25 cellular contexts compared by ENCODE assay signal in the genomic region with DNA sequence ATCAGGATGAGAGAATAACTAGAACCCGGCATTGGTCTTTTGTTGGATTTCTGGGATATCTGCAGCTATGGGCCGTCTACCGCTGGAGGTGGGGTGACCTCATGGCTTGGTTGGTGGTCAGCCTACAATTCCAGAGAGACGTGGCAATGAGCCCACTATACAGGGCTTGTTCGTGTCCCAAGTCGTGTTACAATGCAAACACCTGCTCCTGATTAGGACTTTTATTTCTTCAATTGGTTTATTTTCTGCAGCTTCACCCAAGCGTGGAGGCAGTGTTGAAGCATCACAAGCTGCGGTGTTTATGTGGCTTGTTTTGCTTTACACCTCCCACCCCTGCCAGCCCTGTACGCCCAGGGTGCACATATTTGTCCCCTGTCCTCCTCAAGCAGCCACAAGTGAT.
DNase-seq lines count a peak whose midpoint lies in the region; ATAC-seq and TF ChIP-seq lines count a peak whose summit lies in the region.
"Had no signal": no experiment of that assay in that cellular context is flagged by ENCODE, and none has a peak within 500 bp of the region (broad histone marks: within the 10 kb centered on the region; RNA-seq: fewer than 3 reads in every experiment).

No MANE protein-coding gene starts in this region.

- no peak overlapping the region for H3K4me3 ChIP-seq in spleen
- H3K4me3 ChIP-seq: Peyer's patch, SJCRH30, smooth muscle cell, uterus had no signal

- H3K9me3 ChIP-seq in spleen: no peaks in the 10 kb centered on the region
- H3K9me3 ChIP-seq: SJCRH30, uterus had no signal

- peaks cover 14 to 98% (median 76%) of the 10 kb centered on the region in 6 donors for H3K4me1 ChIP-seq in spleen

- H3K27ac ChIP-seq in spleen: peak overlapping the region in 7 of 8 donors; percentile 19 to 89 (median 81)
- H3K27ac ChIP-seq: Peyer's patch, SJCRH30 had no signal

- H3K36me3 ChIP-seq in spleen: no peaks in the 10 kb centered on the region
- H3K36me3 ChIP-seq: Peyer's patch, SJCRH30, uterus had no signal

- TF ChIP-seq POLR2A in spleen (IDR thresholded peaks at IDR 0.05): no peak

- WGBS in spleen, 5 donors: 53 to 72% (median 67%) methylated on average over 9 of the region's 9 CpGs

- H3K36me3 Mint-ChIP-seq in WTC11 (no peaks in the 10 kb centered on the region), T-cell (no peaks in the 10 kb centered on the region)
- H3K36me3 Mint-ChIP-seq: CD4-positive, CD25-positive, alpha-beta regulatory T cell; stimulated activated effector memory CD8-positive, alpha-beta T cell treated with anti-CD3 and anti-CD28 coated beads, Interleukin-12 subunit alpha, Interleukin-12 subunit beta, amount 100 ng/mL, for 72 hours had no signal

- 0 out of 2 replicates have a peak overlapping the region, but pooled peaks have one; percentile 35 for H3K27ac Mint-ChIP-seq in WTC11
- H3K27ac Mint-ChIP-seq in T-cell: no peak overlapping the region
- H3K27ac Mint-ChIP-seq: activated CD8-positive, alpha-beta T cell treated with anti-CD3 and anti-CD28 coated beads for 36 hours; CD4-positive, CD25-positive, alpha-beta regulatory T cell; dendritic cell treated with granulocyte-macrophage colony-stimulating factor and Interleukin-4, amounts not matched to agents 40 ng/mL and 50 ng/mL, for 4 days; stimulated activated effector memory CD8-positive, alpha-beta T cell treated with anti-CD3 and anti-CD28 coated beads, Interleukin-12 subunit alpha, Interleukin-12 subunit beta, amount 100 ng/mL, for 72 hours had no signal

- CTCF ChIA-PET in WTC11 (lab: Charles Lee): interaction anchor here (0.9 kb wide), 1 partner anchor 163 kb away, joined by 4 read pairs; no protein-coding TSS in a partner anchor
- CTCF ChIA-PET in T-cell (lab: Charles Lee): no interaction called here

- intact Hi-C loops in spleen (cut with DNase I; ENCODE audit: low total_unique reads): no loop called here

- H3K4me1 Mint-ChIP-seq in WTC11 (peaks cover 58% of the 10 kb centered on the region), T-cell (no peaks in the 10 kb centered on the region)
- H3K4me1 Mint-ChIP-seq: CD4-positive, CD25-positive, alpha-beta regulatory T cell; stimulated activated effector memory CD8-positive, alpha-beta T cell treated with anti-CD3 and anti-CD28 coated beads, Interleukin-12 subunit alpha, Interleukin-12 subunit beta, amount 100 ng/mL, for 72 hours had no signal

- H3K4me3 Mint-ChIP-seq in WTC11: no peak overlapping the region
- no peak overlapping the region for H3K4me3 Mint-ChIP-seq in T-cell
- H3K4me3 Mint-ChIP-seq: activated CD8-positive, alpha-beta T cell treated with anti-CD3 and anti-CD28 coated beads for 36 hours; CD4-positive, CD25-positive, alpha-beta regulatory T cell; dendritic cell treated with granulocyte-macrophage colony-stimulating factor and Interleukin-4, amounts not matched to agents 40 ng/mL and 50 ng/mL, for 4 days; stimulated activated effector memory CD8-positive, alpha-beta T cell treated with anti-CD3 and anti-CD28 coated beads, Interleukin-12 subunit alpha, Interleukin-12 subunit beta, amount 100 ng/mL, for 72 hours had no signal

- POLR2A ChIA-PET in WTC11 (lab: Charles Lee): no interaction called here
- POLR2A ChIA-PET in T-cell (lab: Charles Lee): no interaction called here

- ATAC-seq in WTC11 (no peak), T-cell (replicated peaks in 1 of 4) (no peak)
- ATAC-seq: activated CD8-positive, alpha-beta T cell treated with anti-CD3 and anti-CD28 coated beads for 36 hours; stimulated activated effector memory CD8-positive, alpha-beta T cell treated with anti-CD3 and anti-CD28 coated beads, Interleukin-12 subunit alpha, Interleukin-12 subunit beta, amount 100 ng/mL, for 72 hours had no signal

- peak; percentile 76 for DNase-seq in DMS79 (lab: John Stamatoyannopoulos, UW)
- no peak for DNase-seq in WTC11 (ENCODE audit: low spot score)
- peak; percentile 52 for DNase-seq in fibroblast of peridontal ligament (ENCODE audit: extremely low read depth)
- no peak for DNase-seq in spleen
- DNase-seq in DMS53 treated with DMSO at 0.1 percent for 48 hours (lab: John Stamatoyannopoulos, UW; ENCODE audit: unreplicated experiment): no peak
- DNase-seq in T-cell: no peak
- DNase-seq in activated effector memory CD4-positive, alpha-beta T cell treated with anti-CD3 and anti-CD28 coated beads, Interleukin-2, amount 50 U/mL, for 16 hours: no peak
- DNase-seq in activated CD4-positive, CD25-positive, alpha-beta regulatory T cell (lab: John Stamatoyannopoulos, UW): no peak
- DNase-seq: activated CD4-positive, alpha-beta T cell treated with anti-CD3 and anti-CD28 coated beads for 1 hour; activated CD8-positive, alpha-beta T cell treated with anti-CD3 and anti-CD28 coated beads for 36 hours; activated gamma-delta T cell; CD4-positive, CD25-positive, alpha-beta regulatory T cell; GDM1; kidney glomerular epithelial cell; mammary epithelial cell; NCI-H1417 treated with DMSO at 0.1 percent for 48 hours; NK-92 treated with Interleukin-12 subunit alpha and Interleukin-12 subunit beta, amount 100 ng/mL, for 24 hours; Peyer's patch; retina; SJCRH30; T-helper 1 cell; uterus had no signal

- H3K9me3 Mint-ChIP-seq in WTC11 (no peaks in the 10 kb centered on the region), T-cell (no peaks in the 10 kb centered on the region)
- H3K9me3 Mint-ChIP-seq: activated CD8-positive, alpha-beta T cell treated with anti-CD3 and anti-CD28 coated beads for 36 hours; CD4-positive, CD25-positive, alpha-beta regulatory T cell; dendritic cell treated with granulocyte-macrophage colony-stimulating factor and Interleukin-4, amounts not matched to agents 40 ng/mL and 50 ng/mL, for 4 days; stimulated activated effector memory CD8-positive, alpha-beta T cell treated with anti-CD3 and anti-CD28 coated beads, Interleukin-12 subunit alpha, Interleukin-12 subunit beta, amount 100 ng/mL, for 72 hours had no signal

- H3K27me3 Mint-ChIP-seq in WTC11 (ENCODE audit: low read depth) (no peaks in the 10 kb centered on the region), T-cell (peaks cover 0 to 5% of the 10 kb centered on the region in 2 donors)
- H3K27me3 Mint-ChIP-seq: activated CD8-positive, alpha-beta T cell treated with anti-CD3 and anti-CD28 coated beads for 36 hours; CD4-positive, CD25-positive, alpha-beta regulatory T cell had no signal

- no peaks in the 10 kb centered on the region for H3K27me3 ChIP-seq in spleen (replicated peaks in 1 of 7)
- H3K27me3 ChIP-seq: Peyer's patch, uterus had no signal

- no peak for TF ChIP-seq CTCF in WTC11 (IDR thresholded peaks at IDR 0.05)
- no peak for TF ChIP-seq CTCF in spleen (IDR thresholded peaks at IDR 0.05 in 8 of 11, conservative IDR thresholded peaks at IDR 0.05 in 3 of 11)

TF ChIP-seq in WTC11, 78 proteins besides CTCF, POLR2A, EP300 and RAD21:
- TF ChIP-seq NR2C2 (CRISPR knock-in tag; IDR thresholded peaks at IDR 0.05) (no peak), ZNF263 (CRISPR knock-in tag; IDR thresholded peaks at IDR 0.05; ENCODE audit: low read depth) (no peak), ZNF317 (CRISPR knock-in tag; IDR thresholded peaks at IDR 0.05; ENCODE audit: borderline replicate concordance, low read depth) (no peak), ZNF396 (CRISPR knock-in tag; IDR thresholded peaks at IDR 0.05; ENCODE audit: borderline replicate concordance) (no peak), ZNF671 (CRISPR knock-in tag; IDR thresholded peaks at IDR 0.05) (no peak), ZNF138 (CRISPR knock-in tag; conservative IDR thresholded peaks at IDR 0.05) (no peak)
- TF ChIP-seq, protein P1, sequence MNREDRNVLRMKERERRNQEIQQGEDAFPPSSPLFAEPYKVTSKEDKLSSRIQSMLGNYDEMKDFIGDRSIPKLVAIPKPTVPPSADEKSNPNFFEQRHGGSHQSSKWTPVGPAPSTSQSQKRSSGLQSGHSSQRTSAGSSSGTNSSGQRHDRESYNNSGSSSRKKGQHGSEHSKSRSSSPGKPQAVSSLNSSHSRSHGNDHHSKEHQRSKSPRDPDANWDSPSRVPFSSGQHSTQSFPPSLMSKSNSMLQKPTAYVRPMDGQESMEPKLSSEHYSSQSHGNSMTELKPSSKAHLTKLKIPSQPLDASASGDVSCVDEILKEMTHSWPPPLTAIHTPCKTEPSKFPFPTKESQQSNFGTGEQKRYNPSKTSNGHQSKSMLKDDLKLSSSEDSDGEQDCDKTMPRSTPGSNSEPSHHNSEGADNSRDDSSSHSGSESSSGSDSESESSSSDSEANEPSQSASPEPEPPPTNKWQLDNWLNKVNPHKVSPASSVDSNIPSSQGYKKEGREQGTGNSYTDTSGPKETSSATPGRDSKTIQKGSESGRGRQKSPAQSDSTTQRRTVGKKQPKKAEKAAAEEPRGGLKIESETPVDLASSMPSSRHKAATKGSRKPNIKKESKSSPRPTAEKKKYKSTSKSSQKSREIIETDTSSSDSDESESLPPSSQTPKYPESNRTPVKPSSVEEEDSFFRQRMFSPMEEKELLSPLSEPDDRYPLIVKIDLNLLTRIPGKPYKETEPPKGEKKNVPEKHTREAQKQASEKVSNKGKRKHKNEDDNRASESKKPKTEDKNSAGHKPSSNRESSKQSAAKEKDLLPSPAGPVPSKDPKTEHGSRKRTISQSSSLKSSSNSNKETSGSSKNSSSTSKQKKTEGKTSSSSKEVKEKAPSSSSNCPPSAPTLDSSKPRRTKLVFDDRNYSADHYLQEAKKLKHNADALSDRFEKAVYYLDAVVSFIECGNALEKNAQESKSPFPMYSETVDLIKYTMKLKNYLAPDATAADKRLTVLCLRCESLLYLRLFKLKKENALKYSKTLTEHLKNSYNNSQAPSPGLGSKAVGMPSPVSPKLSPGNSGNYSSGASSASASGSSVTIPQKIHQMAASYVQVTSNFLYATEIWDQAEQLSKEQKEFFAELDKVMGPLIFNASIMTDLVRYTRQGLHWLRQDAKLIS (CRISPR knock-in tag; IDR thresholded peaks at IDR 0.05; ENCODE audit: borderline replicate concordance): no peak

Comparison
In these comparisons a context has a peak if more than half of its experiments do, and no peak if none do; other contexts are left out.
1. DNase-seq: peak in DMS79 (single experiment) and fibroblast of peridontal ligament (single experiment); none in WTC11 (single experiment), spleen (single experiment), DMS53 treated with DMSO at 0.1 percent for 48 hours (single experiment), T-cell (0 of 34), activated effector memory CD4-positive, alpha-beta T cell treated with anti-CD3 and anti-CD28 coated beads, Interleukin-2, amount 50 U/mL, for 16 hours (single experiment) and activated CD4-positive, CD25-positive, alpha-beta regulatory T cell (0 of 4).